ENCODE assay signal across 22 cellular contexts in the genomic region with DNA sequence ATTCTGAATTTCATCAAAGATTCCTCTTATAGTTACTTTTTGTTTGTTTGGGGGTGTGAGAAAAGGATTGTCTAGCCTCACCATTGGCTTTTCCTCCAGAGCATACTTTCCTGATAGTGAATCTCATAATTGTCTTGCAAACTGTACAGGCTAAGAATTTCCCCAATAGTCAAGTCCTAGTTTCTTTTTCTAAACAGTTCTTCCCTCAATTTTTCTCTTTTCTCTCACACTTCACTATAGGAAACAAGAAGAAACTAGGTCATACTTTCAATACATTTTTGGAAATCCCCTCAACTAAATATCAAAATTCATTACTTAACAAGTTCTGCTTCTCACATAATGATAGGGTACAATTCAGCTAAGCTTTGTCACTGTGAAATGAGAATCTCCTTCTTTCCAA.
"Had no signal": no experiment of that assay in that cellular context is flagged by ENCODE, and none has a peak within 500 bp of the region (broad histone marks: within the 10 kb centered on the region; RNA-seq: fewer than 3 reads in every experiment).

No MANE protein-coding gene starts in this region.

- DNase-seq: activated CD4-positive, alpha-beta memory T cell treated with anti-CD3 and anti-CD28 coated beads for 36 hours; activated CD4-positive, alpha-beta T cell treated with anti-CD3 and anti-CD28 coated beads for 4 hours; activated CD4-positive, CD25-positive, alpha-beta regulatory T cell; activated effector memory CD4-positive, alpha-beta T cell treated with Interleukin-2 at 50 U/mL for 16 hours; activated naive CD4-positive, alpha-beta T cell treated with anti-CD3 and anti-CD28 coated beads for 36 hours; activated naive CD8-positive, alpha-beta T cell treated with anti-CD3 and anti-CD28 coated beads, Interleukin-2, amount 10 ng/mL, durations not matched to agents 7 days and 5 days; activated T-cell treated with anti-CD3 and anti-CD28 coated beads, Interleukin-2, amount 50 U/mL, for 48 hours; amygdala; colonic mucosa; dorsolateral prefrontal cortex; effector memory CD8-positive, alpha-beta T cell; gastrocnemius medialis; head of caudate nucleus; hypothalamus; left ventricle myocardium superior; stimulated activated CD4-positive, alpha-beta T cell treated with anti-CD3 and anti-CD28 coated beads, Interleukin-2, amount 100 ng/mL, for 48 hours; stimulated activated CD8-positive, alpha-beta memory T cell treated with anti-CD3 and anti-CD28 coated beads, Interleukin-4, amount 100 ng/mL, for 48 hours; stimulated activated naive B cell treated with anti-CD40 and anti-IgM and Interleukin-4, amounts not matched to agents 10 μg/mL and 1 μg/mL and 100 μg/mL, for 72 hours; transverse colon; uterus had no signal

- FAIRE-seq: bronchial epithelial cell had no signal

- ATAC-seq: effector memory CD8-positive, alpha-beta T cell; gastrocnemius medialis; left ventricle myocardium superior; natural killer cell treated with Interleukin-12 subunit alpha and Interleukin-12 subunit beta and Interleukin-15 and Interleukin-18, amount 100 ng/mL, for 72 hours; stimulated activated naive B cell treated with anti-CD40 and anti-IgM and Interleukin-4, amounts not matched to agents 10 μg/mL and 1 μg/mL and 100 μg/mL, for 72 hours had no signal
